Comparison of ENCODE assay signal across 16 cellular contexts in genomic region chr5:41338276-41338675, GRCh38.
"Had no signal": no experiment of that assay in that cellular context is flagged by ENCODE, and none has a peak within 500 bp of the region (broad histone marks: within the 10 kb centered on the region; RNA-seq: fewer than 3 reads in every experiment).

No MANE protein-coding gene starts in this region.

- H3K4me3 Mint-ChIP-seq: activated naive CD4-positive, alpha-beta T cell treated with anti-CD3 and anti-CD28 coated beads for 36 hours; endodermal cell; immature natural killer cell; stimulated activated effector memory CD8-positive, alpha-beta T cell treated with anti-CD3 and anti-CD28 coated beads, Interleukin-12 subunit alpha, Interleukin-12 subunit beta, amount 100 ng/mL, for 72 hours; T-helper 1 cell treated with Interleukin-12 subunit alpha and Interleukin-12 subunit beta and Interleukin-4 antibody, amounts not matched to agents 30 μg/mL and 1 μg/mL, for 36 hours had no signal

- H3K9me3 ChIP-seq: ascending aorta, breast epithelium, pancreas, tibial artery, uterus had no signal

- H3K27ac ChIP-seq: ascending aorta, breast epithelium, dorsolateral prefrontal cortex, pancreas, tibial artery, uterus had no signal

- H3K9me3 Mint-ChIP-seq: activated T-helper 2 cell treated with anti-CD3 and anti-CD28 coated beads, Interferon-gamma antibody, Interleukin-2, Interleukin-4, amounts not matched to agents 10 μg/mL and 5 μg/mL and 100 μg/mL, durations not matched to agents 14 hours and 24 hours and 36 hours; T-helper 1 cell treated with Interleukin-12 subunit alpha and Interleukin-12 subunit beta and Interleukin-4 antibody, amounts not matched to agents 30 μg/mL and 1 μg/mL, for 36 hours had no signal

- H3K4me1 ChIP-seq: breast epithelium, pancreas had no signal

- H3K4me3 ChIP-seq: ascending aorta, breast epithelium, dorsolateral prefrontal cortex, pancreas, tibial artery, uterus had no signal

- H3K27me3 ChIP-seq: ascending aorta, breast epithelium, dorsolateral prefrontal cortex, pancreas, tibial artery, uterus had no signal

- H3K36me3 ChIP-seq: ascending aorta, breast epithelium, pancreas, tibial artery, uterus had no signal

- ATAC-seq: activated CD4-positive, CD25-positive, alpha-beta regulatory T cell treated with anti-CD3 and anti-CD28 coated beads, Interleukin-2, amount 50 U/mL, for 24 hours; stimulated activated effector memory CD8-positive, alpha-beta T cell treated with anti-CD3 and anti-CD28 coated beads, Interleukin-12 subunit alpha, Interleukin-12 subunit beta, amount 100 ng/mL, for 72 hours had no signal

- H3K36me3 Mint-ChIP-seq: stimulated activated effector memory CD8-positive, alpha-beta T cell treated with anti-CD3 and anti-CD28 coated beads, Interleukin-12 subunit alpha, Interleukin-12 subunit beta, amount 100 ng/mL, for 72 hours had no signal

- H3K4me1 Mint-ChIP-seq: immature natural killer cell; stimulated activated effector memory CD8-positive, alpha-beta T cell treated with anti-CD3 and anti-CD28 coated beads, Interleukin-12 subunit alpha, Interleukin-12 subunit beta, amount 100 ng/mL, for 72 hours had no signal

- H3K27ac Mint-ChIP-seq: activated naive CD4-positive, alpha-beta T cell treated with anti-CD3 and anti-CD28 coated beads for 36 hours; activated T-helper 2 cell treated with anti-CD3 and anti-CD28 coated beads, Interferon-gamma antibody, Interleukin-2, Interleukin-4, amounts not matched to agents 10 μg/mL and 5 μg/mL and 100 μg/mL, durations not matched to agents 14 hours and 24 hours and 36 hours; endodermal cell; immature natural killer cell; stimulated activated effector memory CD8-positive, alpha-beta T cell treated with anti-CD3 and anti-CD28 coated beads, Interleukin-12 subunit alpha, Interleukin-12 subunit beta, amount 100 ng/mL, for 72 hours; T-helper 1 cell treated with Interleukin-12 subunit alpha and Interleukin-12 subunit beta and Interleukin-4 antibody, amounts not matched to agents 30 μg/mL and 1 μg/mL, for 36 hours had no signal

- DNase-seq: activated CD4-positive, alpha-beta T cell treated with anti-CD3 and anti-CD28 coated beads, Interleukin-2, amount 50 U/mL, for 1 hour; activated naive CD4-positive, alpha-beta T cell treated with anti-CD3 and anti-CD28 coated beads for 36 hours; dorsolateral prefrontal cortex; endodermal cell; foreskin fibroblast; immature natural killer cell; midbrain; pancreas; tibial artery had no signal
